1 cellular context compared by ENCODE assay signal in genomic region chr21:41251961-41252642, GRCh38.
TF ChIP-seq lines count a peak whose summit lies in the region.

No MANE protein-coding gene starts in this region.

TF ChIP-seq in GM23338, 12 proteins besides CTCF, POLR2A, EP300 and RAD21 (continued from another document):
- TF ChIP-seq ZNF462 (CRISPR knock-in tag; IDR thresholded peaks at IDR 0.05): no peak
- no peak for TF ChIP-seq EZH2 (IDR thresholded peaks at IDR 0.05; ENCODE audit: low read depth, unreplicated experiment)
- no peak for TF ChIP-seq NANOG (IDR thresholded peaks at IDR 0.05; ENCODE audit: borderline replicate concordance)
- TF ChIP-seq ZNF114 (CRISPR knock-in tag; IDR thresholded peaks at IDR 0.05): no peak
- TF ChIP-seq CREB1 (CRISPR knock-in tag; IDR thresholded peaks at IDR 0.05; ENCODE audit: low read depth): no peak
- TF ChIP-seq ZNF331 (CRISPR knock-in tag; IDR thresholded peaks at IDR 0.05; ENCODE audit: low read depth): no peak
TF ChIP-seq in GM23338: peak in this region for 0.
